In the genomic region with DNA sequence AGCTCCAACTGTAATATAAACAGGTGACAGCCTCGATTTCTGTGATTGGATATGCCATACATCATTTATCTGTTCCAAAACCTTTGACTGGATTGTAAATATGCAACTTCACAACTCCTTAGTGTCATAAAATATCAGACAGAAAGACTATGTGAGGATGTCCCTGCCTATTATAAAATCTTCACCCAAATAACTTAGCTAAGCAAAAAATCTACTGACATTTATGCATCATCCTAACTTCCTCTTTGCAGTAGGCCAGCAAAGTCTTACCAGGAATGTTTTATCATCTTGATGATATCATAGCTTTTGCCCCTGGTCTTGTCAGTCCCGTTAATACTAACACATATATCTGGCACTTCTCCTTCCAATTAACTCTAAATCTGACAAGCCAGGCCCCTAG, we compare ENCODE assay signal across 28 cellular contexts.
"Had no signal": no experiment of that assay in that cellular context is flagged by ENCODE, and none has a peak within 500 bp of the region (broad histone marks: within the 10 kb centered on the region; RNA-seq: fewer than 3 reads in every experiment).

No MANE protein-coding gene starts in this region.

- ATAC-seq: natural killer cell; psoas muscle; right cardiac atrium; sciatic nerve; stimulated activated memory B cell treated with anti-CD40 and anti-IgM and Interleukin-4, amounts not matched to agents 10 μg/mL and 1 μg/mL and 100 μg/mL, for 72 hours; stimulated activated naive CD8-positive, alpha-beta T cell treated with anti-CD3 and anti-CD28 coated beads, Interleukin-15, amount 100 ng/mL, for 72 hours; stimulated activated naive CD8-positive, alpha-beta T cell treated with anti-CD3 and anti-CD28 coated beads, Interleukin-15, Interleukin-2, amounts not matched to agents 100 U/mL and 50 U/mL, for 24 hours; upper lobe of right lung had no signal

- H3K4me1 ChIP-seq: parathyroid adenoma, psoas muscle, spleen, suprapubic skin, testis, tibial artery, transverse colon, upper lobe of right lung, uterus had no signal

- H3K79me2 ChIP-seq: parathyroid adenoma had no signal

- H3K9ac ChIP-seq: neural progenitor cell, parathyroid adenoma had no signal

- H3K4me3 ChIP-seq: neural progenitor cell, ovary, psoas muscle, skin epidermis, smooth muscle cell, spleen, suprapubic skin, testis, tibial artery, transverse colon, upper lobe of right lung, uterus had no signal

- H3K27ac ChIP-seq: neural progenitor cell, ovary, parathyroid adenoma, psoas muscle, skin epidermis, spleen, suprapubic skin, testis, tibial artery, transverse colon, upper lobe of right lung, uterus had no signal

- DNase-seq: natural killer cell; occipital lobe; ovary; posterior cingulate gyrus; psoas muscle; right cardiac atrium; spleen; stimulated activated CD4-positive, alpha-beta T cell treated with anti-CD3 and anti-CD28 coated beads, Interleukin-12 subunit alpha, Interleukin-12 subunit beta, amount 100 ng/mL, for 4 hours; stimulated activated CD4-positive, alpha-beta T cell treated with anti-CD3 and anti-CD28 coated beads, Interleukin-1b, Interleukin-23, amount 100 ng/mL, for 48 hours; stimulated activated CD4-positive, alpha-beta T cell treated with anti-CD3 and anti-CD28 coated beads, Interleukin-4, amount 100 ng/mL, for 1 hour; stimulated activated CD4-positive, alpha-beta T cell treated with anti-CD3 and anti-CD28 coated beads, Interleukin-4, amount 100 ng/mL, for 4 hours; stimulated activated CD8-positive, alpha-beta memory T cell treated with anti-CD3 and anti-CD28 coated beads, Interleukin-4, amount 100 ng/mL, for 48 hours; stimulated activated naive CD4-positive, alpha-beta T cell; stimulated activated naive CD8-positive, alpha-beta T cell treated with anti-CD3 and anti-CD28 coated beads, Interleukin-15, amount 100 ng/mL, for 72 hours; stimulated activated naive CD8-positive, alpha-beta T cell treated with anti-CD3 and anti-CD28 coated beads, Interleukin-15, Interleukin-2, amounts not matched to agents 100 U/mL and 50 U/mL, for 24 hours; substantia nigra; testis; tibial artery; transverse colon; upper lobe of right lung; uterus had no signal

- H3K36me3 ChIP-seq: neural progenitor cell, ovary, spleen, suprapubic skin, tibial artery, transverse colon, upper lobe of right lung, uterus had no signal

- H3K9me3 ChIP-seq: ovary, psoas muscle, suprapubic skin, testis, tibial artery, transverse colon, upper lobe of right lung, uterus had no signal

- H2AFZ ChIP-seq: neural progenitor cell, parathyroid adenoma had no signal

- H3K27me3 ChIP-seq: neural progenitor cell, ovary, spleen, suprapubic skin, testis, tibial artery, transverse colon, upper lobe of right lung, uterus had no signal

- H3K4me2 ChIP-seq: neural progenitor cell, smooth muscle cell had no signal
